ENCODE assay signal across 1 cellular context in the genomic region with DNA sequence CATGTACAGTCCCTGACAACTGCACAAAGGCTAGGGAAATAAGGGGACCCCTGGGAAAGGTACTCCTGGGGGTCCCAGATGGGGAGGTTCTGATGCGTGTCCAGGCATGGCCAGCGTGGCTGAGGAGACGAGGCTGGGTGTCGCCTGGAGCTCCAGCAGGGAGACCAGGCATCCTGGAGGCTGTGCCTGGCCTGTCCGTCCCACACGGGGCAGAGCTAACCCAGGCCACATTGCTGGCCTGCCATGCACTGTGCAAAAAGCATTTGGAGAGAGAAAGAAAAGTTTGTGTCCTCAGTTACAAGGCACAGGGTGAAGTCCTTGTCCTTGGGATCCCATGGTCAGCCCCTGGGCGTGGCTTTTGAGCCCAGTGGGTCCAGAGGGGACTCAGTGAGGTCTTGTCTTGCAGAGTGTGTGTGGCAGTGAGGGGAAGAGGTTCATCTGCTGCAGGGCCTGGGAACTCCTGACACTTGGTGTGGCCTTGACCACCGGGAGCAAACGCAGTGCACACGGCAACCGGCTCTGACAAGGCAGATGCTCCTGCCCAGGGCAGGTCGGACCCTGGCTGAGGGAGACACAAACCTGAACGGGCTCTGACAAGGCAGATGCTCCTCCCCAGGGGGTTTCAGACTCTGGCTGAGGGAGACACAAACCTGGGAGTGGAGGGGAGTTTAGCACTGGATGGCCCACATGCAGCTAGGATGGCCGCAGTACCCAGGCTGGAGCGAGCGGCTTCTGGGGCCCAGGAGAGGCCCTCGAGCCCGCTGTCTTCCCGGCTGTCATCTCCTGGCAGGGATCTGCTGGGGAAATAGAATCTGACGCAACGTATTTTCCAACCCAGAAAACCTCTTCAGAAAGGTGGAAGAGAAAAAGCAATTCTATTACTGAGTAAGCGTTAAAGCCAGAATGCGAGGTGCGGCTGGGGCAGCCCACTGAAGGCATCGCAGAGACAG.
A peak's percentile ranks its signal among the peaks of the same experiment; 100 is the strongest.
TF ChIP-seq lines count a peak whose summit lies in the region.

No MANE protein-coding gene starts in this region.

TF ChIP-seq in HepG2, 621 proteins besides CTCF, POLR2A, EP300 and RAD21 (continued from another document and continues in another):
- TF ChIP-seq, protein P1, sequence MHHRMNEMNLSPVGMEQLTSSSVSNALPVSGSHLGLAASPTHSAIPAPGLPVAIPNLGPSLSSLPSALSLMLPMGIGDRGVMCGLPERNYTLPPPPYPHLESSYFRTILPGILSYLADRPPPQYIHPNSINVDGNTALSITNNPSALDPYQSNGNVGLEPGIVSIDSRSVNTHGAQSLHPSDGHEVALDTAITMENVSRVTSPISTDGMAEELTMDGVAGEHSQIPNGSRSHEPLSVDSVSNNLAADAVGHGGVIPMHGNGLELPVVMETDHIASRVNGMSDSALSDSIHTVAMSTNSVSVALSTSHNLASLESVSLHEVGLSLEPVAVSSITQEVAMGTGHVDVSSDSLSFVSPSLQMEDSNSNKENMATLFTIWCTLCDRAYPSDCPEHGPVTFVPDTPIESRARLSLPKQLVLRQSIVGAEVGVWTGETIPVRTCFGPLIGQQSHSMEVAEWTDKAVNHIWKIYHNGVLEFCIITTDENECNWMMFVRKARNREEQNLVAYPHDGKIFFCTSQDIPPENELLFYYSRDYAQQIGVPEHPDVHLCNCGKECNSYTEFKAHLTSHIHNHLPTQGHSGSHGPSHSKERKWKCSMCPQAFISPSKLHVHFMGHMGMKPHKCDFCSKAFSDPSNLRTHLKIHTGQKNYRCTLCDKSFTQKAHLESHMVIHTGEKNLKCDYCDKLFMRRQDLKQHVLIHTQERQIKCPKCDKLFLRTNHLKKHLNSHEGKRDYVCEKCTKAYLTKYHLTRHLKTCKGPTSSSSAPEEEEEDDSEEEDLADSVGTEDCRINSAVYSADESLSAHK (CRISPR knock-in tag; IDR thresholded peaks at IDR 0.05; ENCODE audit: borderline replicate concordance), result no peak
- TF ChIP-seq, protein P2, sequence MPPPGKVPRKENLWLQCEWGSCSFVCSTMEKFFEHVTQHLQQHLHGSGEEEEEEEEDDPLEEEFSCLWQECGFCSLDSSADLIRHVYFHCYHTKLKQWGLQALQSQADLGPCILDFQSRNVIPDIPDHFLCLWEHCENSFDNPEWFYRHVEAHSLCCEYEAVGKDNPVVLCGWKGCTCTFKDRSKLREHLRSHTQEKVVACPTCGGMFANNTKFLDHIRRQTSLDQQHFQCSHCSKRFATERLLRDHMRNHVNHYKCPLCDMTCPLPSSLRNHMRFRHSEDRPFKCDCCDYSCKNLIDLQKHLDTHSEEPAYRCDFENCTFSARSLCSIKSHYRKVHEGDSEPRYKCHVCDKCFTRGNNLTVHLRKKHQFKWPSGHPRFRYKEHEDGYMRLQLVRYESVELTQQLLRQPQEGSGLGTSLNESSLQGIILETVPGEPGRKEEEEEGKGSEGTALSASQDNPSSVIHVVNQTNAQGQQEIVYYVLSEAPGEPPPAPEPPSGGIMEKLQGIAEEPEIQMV (CRISPR knock-in tag; IDR thresholded peaks at IDR 0.05; ENCODE audit: low read depth), result no peak
- TF ChIP-seq U2AF1 (optimal IDR thresholded peaks at IDR 0.05; ENCODE audit: low read depth, low read length), result no peak
- no peak for TF ChIP-seq SOX6 (IDR thresholded peaks at IDR 0.05)
- peak; percentile 79 for TF ChIP-seq SOX6 (CRISPR knock-in tag; IDR thresholded peaks at IDR 0.05)
- no peak for TF ChIP-seq THYN1 (CRISPR knock-in tag; IDR thresholded peaks at IDR 0.05; ENCODE audit: borderline replicate concordance, low read depth)
- TF ChIP-seq ZNF891 (CRISPR knock-in tag; IDR thresholded peaks at IDR 0.05), result peak; percentile 69; the same call in 1 of the 2 replicates
- TF ChIP-seq, protein P3, sequence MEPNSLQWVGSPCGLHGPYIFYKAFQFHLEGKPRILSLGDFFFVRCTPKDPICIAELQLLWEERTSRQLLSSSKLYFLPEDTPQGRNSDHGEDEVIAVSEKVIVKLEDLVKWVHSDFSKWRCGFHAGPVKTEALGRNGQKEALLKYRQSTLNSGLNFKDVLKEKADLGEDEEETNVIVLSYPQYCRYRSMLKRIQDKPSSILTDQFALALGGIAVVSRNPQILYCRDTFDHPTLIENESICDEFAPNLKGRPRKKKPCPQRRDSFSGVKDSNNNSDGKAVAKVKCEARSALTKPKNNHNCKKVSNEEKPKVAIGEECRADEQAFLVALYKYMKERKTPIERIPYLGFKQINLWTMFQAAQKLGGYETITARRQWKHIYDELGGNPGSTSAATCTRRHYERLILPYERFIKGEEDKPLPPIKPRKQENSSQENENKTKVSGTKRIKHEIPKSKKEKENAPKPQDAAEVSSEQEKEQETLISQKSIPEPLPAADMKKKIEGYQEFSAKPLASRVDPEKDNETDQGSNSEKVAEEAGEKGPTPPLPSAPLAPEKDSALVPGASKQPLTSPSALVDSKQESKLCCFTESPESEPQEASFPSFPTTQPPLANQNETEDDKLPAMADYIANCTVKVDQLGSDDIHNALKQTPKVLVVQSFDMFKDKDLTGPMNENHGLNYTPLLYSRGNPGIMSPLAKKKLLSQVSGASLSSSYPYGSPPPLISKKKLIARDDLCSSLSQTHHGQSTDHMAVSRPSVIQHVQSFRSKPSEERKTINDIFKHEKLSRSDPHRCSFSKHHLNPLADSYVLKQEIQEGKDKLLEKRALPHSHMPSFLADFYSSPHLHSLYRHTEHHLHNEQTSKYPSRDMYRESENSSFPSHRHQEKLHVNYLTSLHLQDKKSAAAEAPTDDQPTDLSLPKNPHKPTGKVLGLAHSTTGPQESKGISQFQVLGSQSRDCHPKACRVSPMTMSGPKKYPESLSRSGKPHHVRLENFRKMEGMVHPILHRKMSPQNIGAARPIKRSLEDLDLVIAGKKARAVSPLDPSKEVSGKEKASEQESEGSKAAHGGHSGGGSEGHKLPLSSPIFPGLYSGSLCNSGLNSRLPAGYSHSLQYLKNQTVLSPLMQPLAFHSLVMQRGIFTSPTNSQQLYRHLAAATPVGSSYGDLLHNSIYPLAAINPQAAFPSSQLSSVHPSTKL (CRISPR knock-in tag; IDR thresholded peaks at IDR 0.05), result peak; percentile 10; the same call in 1 of the 2 replicates
- TF ChIP-seq NFE2L2 (IDR thresholded peaks at IDR 0.05; ENCODE audit: low read length), result no peak
- TF ChIP-seq, protein P4, sequence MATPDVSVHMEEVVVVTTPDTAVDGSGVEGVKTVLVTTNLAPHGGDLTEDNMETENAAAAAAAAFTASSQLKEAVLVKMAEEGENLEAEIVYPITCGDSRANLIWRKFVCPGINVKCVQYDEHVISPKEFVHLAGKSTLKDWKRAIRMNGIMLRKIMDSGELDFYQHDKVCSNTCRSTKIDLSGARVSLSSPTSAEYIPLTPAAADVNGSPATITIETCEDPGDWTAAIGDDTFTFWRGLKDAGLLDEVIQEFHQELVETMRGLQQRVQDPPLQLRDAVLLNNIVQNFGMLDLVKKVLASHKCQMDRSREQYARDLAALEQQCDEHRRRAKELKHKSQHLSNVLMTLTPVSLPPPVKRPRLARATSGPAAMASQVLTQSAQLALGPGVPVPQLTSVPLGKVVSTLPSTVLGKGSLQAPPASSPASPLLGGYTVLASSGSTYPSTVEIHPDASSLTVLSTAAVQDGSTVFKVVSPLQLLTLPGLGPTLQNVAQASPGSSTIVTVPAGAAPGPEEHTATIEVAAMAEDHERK (CRISPR knock-in tag; IDR thresholded peaks at IDR 0.05; ENCODE audit: low read depth), result no peak
- TF ChIP-seq FOXC1 (CRISPR knock-in tag; IDR thresholded peaks at IDR 0.05; ENCODE audit: borderline replicate concordance), result peak; percentile 63; the same call in 1 of the 2 replicates
- no peak for TF ChIP-seq DNMT3B (CRISPR knock-in tag; conservative IDR thresholded peaks at IDR 0.05)
- peak; percentile 4 for TF ChIP-seq AGO2 (optimal IDR thresholded peaks at IDR 0.05; ENCODE audit: low read depth, low read length)
- TF ChIP-seq GATAD2A (CRISPR knock-in tag; IDR thresholded peaks at IDR 0.05), result peak; percentile 65
- TF ChIP-seq LCORL (IDR thresholded peaks at IDR 0.05), result no peak
- TF ChIP-seq LCORL (CRISPR knock-in tag; IDR thresholded peaks at IDR 0.05), result peak; percentile 64; the same call in 1 of the 2 replicates
- TF ChIP-seq MAFF (IDR thresholded peaks at IDR 0.05; ENCODE audit: low read depth, low read length), result no peak
- TF ChIP-seq NFYB (CRISPR knock-in tag; IDR thresholded peaks at IDR 0.05), result no peak
- TF ChIP-seq ZNF263 (CRISPR knock-in tag; IDR thresholded peaks at IDR 0.05), result peak; percentile 69
- TF ChIP-seq, protein P5, sequence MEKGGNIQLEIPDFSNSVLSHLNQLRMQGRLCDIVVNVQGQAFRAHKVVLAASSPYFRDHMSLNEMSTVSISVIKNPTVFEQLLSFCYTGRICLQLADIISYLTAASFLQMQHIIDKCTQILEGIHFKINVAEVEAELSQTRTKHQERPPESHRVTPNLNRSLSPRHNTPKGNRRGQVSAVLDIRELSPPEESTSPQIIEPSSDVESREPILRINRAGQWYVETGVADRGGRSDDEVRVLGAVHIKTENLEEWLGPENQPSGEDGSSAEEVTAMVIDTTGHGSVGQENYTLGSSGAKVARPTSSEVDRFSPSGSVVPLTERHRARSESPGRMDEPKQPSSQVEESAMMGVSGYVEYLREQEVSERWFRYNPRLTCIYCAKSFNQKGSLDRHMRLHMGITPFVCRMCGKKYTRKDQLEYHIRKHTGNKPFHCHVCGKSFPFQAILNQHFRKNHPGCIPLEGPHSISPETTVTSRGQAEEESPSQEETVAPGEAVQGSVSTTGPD (CRISPR knock-in tag; IDR thresholded peaks at IDR 0.05), result 0 out of 2 replicates have a peak, but pooled peaks have one; percentile 43
- no peak for TF ChIP-seq ZNF101 (CRISPR knock-in tag; IDR thresholded peaks at IDR 0.05; ENCODE audit: borderline replicate concordance, low read depth)
- no peak for TF ChIP-seq RFX1 (IDR thresholded peaks at IDR 0.05)
- no peak for TF ChIP-seq NR2F2 (IDR thresholded peaks at IDR 0.05; ENCODE audit: borderline replicate concordance, low read depth)
- peak; percentile 84; the same call in 1 of the 2 replicates for TF ChIP-seq CAMTA2 (CRISPR knock-in tag; IDR thresholded peaks at IDR 0.05; ENCODE audit: borderline replicate concordance)
- no peak for TF ChIP-seq MAZ (IDR thresholded peaks at IDR 0.05; ENCODE audit: borderline replicate concordance, low read depth, low read length)
- TF ChIP-seq MAZ (CRISPR knock-in tag; IDR thresholded peaks at IDR 0.05; ENCODE audit: low read depth), result no peak
- no peak for TF ChIP-seq BRCA1 (CRISPR knock-in tag; IDR thresholded peaks at IDR 0.05)
- no peak for TF ChIP-seq JUNB (CRISPR knock-in tag; IDR thresholded peaks at IDR 0.05; ENCODE audit: borderline replicate concordance)
- no peak for TF ChIP-seq FIP1L1 (IDR thresholded peaks at IDR 0.05; ENCODE audit: borderline replicate concordance, insufficient read depth, low read depth, low read length)
- no peak for TF ChIP-seq CHCHD3 (CRISPR knock-in tag; IDR thresholded peaks at IDR 0.05)
- no peak for TF ChIP-seq NCOR1 (IDR thresholded peaks at IDR 0.05; ENCODE audit: borderline replicate concordance, low read length)
- TF ChIP-seq JUND (CRISPR knock-in tag; IDR thresholded peaks at IDR 0.05), result no peak
- no peak for TF ChIP-seq ZEB1 (IDR thresholded peaks at IDR 0.05; ENCODE audit: insufficient replicate concordance, low read depth)
- TF ChIP-seq ZNF713 (CRISPR knock-in tag; IDR thresholded peaks at IDR 0.05), result no peak
- no peak for TF ChIP-seq ZFYVE20 (CRISPR knock-in tag; IDR thresholded peaks at IDR 0.05; ENCODE audit: borderline replicate concordance, low read depth)
- no peak; the same call in 1 of the 2 replicates for TF ChIP-seq ELF1 (CRISPR knock-in tag; IDR thresholded peaks at IDR 0.05)
- TF ChIP-seq ZNF7 (CRISPR knock-in tag; IDR thresholded peaks at IDR 0.05), result no peak
- no peak for TF ChIP-seq JARID2 (CRISPR knock-in tag; IDR thresholded peaks at IDR 0.05; ENCODE audit: insufficient replicate concordance)
- TF ChIP-seq ZNF557 (CRISPR knock-in tag; IDR thresholded peaks at IDR 0.05), result no peak
- TF ChIP-seq, protein P6, sequence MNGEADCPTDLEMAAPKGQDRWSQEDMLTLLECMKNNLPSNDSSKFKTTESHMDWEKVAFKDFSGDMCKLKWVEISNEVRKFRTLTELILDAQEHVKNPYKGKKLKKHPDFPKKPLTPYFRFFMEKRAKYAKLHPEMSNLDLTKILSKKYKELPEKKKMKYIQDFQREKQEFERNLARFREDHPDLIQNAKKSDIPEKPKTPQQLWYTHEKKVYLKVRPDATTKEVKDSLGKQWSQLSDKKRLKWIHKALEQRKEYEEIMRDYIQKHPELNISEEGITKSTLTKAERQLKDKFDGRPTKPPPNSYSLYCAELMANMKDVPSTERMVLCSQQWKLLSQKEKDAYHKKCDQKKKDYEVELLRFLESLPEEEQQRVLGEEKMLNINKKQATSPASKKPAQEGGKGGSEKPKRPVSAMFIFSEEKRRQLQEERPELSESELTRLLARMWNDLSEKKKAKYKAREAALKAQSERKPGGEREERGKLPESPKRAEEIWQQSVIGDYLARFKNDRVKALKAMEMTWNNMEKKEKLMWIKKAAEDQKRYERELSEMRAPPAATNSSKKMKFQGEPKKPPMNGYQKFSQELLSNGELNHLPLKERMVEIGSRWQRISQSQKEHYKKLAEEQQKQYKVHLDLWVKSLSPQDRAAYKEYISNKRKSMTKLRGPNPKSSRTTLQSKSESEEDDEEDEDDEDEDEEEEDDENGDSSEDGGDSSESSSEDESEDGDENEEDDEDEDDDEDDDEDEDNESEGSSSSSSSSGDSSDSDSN (CRISPR knock-in tag; IDR thresholded peaks at IDR 0.05), result peak; percentile 59; the same call in 1 of the 2 replicates
- TF ChIP-seq, protein P7, sequence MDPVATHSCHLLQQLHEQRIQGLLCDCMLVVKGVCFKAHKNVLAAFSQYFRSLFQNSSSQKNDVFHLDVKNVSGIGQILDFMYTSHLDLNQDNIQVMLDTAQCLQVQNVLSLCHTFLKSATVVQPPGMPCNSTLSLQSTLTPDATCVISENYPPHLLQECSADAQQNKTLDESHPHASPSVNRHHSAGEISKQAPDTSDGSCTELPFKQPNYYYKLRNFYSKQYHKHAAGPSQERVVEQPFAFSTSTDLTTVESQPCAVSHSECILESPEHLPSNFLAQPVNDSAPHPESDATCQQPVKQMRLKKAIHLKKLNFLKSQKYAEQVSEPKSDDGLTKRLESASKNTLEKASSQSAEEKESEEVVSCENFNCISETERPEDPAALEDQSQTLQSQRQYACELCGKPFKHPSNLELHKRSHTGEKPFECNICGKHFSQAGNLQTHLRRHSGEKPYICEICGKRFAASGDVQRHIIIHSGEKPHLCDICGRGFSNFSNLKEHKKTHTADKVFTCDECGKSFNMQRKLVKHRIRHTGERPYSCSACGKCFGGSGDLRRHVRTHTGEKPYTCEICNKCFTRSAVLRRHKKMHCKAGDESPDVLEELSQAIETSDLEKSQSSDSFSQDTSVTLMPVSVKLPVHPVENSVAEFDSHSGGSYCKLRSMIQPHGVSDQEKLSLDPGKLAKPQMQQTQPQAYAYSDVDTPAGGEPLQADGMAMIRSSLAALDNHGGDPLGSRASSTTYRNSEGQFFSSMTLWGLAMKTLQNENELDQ (CRISPR knock-in tag; IDR thresholded peaks at IDR 0.05; ENCODE audit: borderline replicate concordance), result no peak
